In the genomic region with DNA sequence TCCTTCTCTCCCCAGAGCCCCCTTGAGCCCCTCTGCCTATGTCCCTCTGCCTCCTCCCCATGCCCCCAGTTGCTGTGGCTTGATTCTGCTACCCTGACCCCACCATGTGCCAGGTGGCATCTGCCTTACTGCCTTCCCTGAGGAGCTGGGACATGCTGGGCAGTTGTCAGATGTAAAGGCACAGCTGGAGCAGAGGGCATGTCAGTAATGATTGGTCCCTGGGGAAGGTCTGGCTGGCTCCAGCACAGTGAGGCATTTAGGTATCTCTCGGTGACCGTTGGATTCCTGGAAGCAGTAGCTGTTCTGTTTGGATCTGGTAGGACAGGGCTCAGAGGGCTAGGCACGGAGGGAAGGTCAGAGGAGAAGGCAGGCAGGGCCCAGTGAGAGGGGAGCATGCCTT, we compare ENCODE assay signal across 15 cellular contexts. TPM values are rescaled to one million over a fixed set of nuclear protein-coding genes. Genes with fewer than 3 reads are reported as not detected.
DNase-seq lines count a peak whose midpoint lies in the region; ATAC-seq and TF ChIP-seq lines count a peak whose summit lies in the region.
"Had no signal": no experiment of that assay in that cellular context is flagged by ENCODE, and none has a peak within 500 bp of the region (broad histone marks: within the 10 kb centered on the region; RNA-seq: fewer than 3 reads in every experiment).

No MANE protein-coding gene starts in this region.

- H3K9ac ChIP-seq in H9 (ENCODE audit: extremely low read depth, insufficient read length, low read length): no peak overlapping the region

- H2BK12ac ChIP-seq in H9 (ENCODE audit: insufficient read length, low read depth, low read length): no peak overlapping the region

- H2BK20ac ChIP-seq in H9 (ENCODE audit: low read depth, low read length, poor library complexity, severe bottlenecking): no peak overlapping the region

- intact Hi-C loops in upper lobe of right lung (cut with DNase I): no loop called here

- ATAC-seq in upper lobe of right lung (no peak), GM19035 (IDR thresholded peaks at IDR 0.05; ENCODE audit: unreplicated experiment) (no peak)
- ATAC-seq: CD8-positive, alpha-beta T cell had no signal

- H3K9me3 ChIP-seq in BE2C (no peaks in the 10 kb centered on the region), H9 (ENCODE audit: control insufficient read depth, low read depth, low read length) (no peaks in the 10 kb centered on the region), upper lobe of right lung (no peaks in the 10 kb centered on the region)
- H3K9me3 ChIP-seq: Caco-2 had no signal

- H3K79me2 ChIP-seq in H9 (ENCODE audit: insufficient read depth, low read length): no peaks in the 10 kb centered on the region; the same call in 1 of the 2 replicates

- H3K4me2 ChIP-seq in H9 (ENCODE audit: insufficient read depth, insufficient read length, low read length): no peak overlapping the region

- no peak overlapping the region for H3K23ac ChIP-seq in H9 (ENCODE audit: insufficient read length, low read depth, low read length)

- H4K20me1 ChIP-seq in H9 (ENCODE audit: control insufficient read depth, insufficient read depth, insufficient read length): peaks cover 3% of the 10 kb centered on the region

- H3K9me3 Mint-ChIP-seq in H9 (no peaks in the 10 kb centered on the region), nephron progenitor cell (no peaks in the 10 kb centered on the region)
- H3K9me3 Mint-ChIP-seq: CD8-positive, alpha-beta T cell had no signal

- H4K5ac ChIP-seq in H9 (ENCODE audit: insufficient read length, low read depth, low read length): no peak overlapping the region

- no peak overlapping the region for H3K4ac ChIP-seq in H9 (ENCODE audit: low read depth, low read length)

- H4K8ac ChIP-seq in H9 (replicated peaks; ENCODE audit: insufficient read length, low read depth, low read length): no peak overlapping the region

- H3K27me3 ChIP-seq in BE2C: no peaks in the 10 kb centered on the region
- H3K27me3 ChIP-seq in H9 (ENCODE audit: insufficient read depth, low read length): no peaks in the 10 kb centered on the region
- no peaks in the 10 kb centered on the region for H3K27me3 ChIP-seq in upper lobe of right lung

- H3K4me1 Mint-ChIP-seq in H9 (peaks cover 0 to 3% of the 10 kb centered on the region in 2 experiments; a peak in 1 of 4 replicates), nephron progenitor cell (peaks cover 26% of the 10 kb centered on the region)

- no peak overlapping the region for H2BK5ac ChIP-seq in H9 (ENCODE audit: insufficient read length, low read length)

- peak; percentile 70 for DNase-seq in BE2C
- DNase-seq in H9: no peak
- DNase-seq in nephron progenitor cell: no peak
- no peak for DNase-seq in NCI-H1694 (lab: John Stamatoyannopoulos, UW)
- no peak for DNase-seq in kidney tubule cell (ENCODE audit: low spot score)
- DNase-seq in upper lobe of right lung: no peak
- DNase-seq: ACHN; Caco-2; CD8-positive, alpha-beta T cell; GOT3; HCEC 1CT had no signal

- H3K23me2 ChIP-seq in H9 (ENCODE audit: insufficient read length, low read depth, low read length, poor library complexity, severe bottlenecking): no peaks in the 10 kb centered on the region

- peaks cover 25 to 36% (median 31%) of the 10 kb centered on the region in 3 experiments for H3K36me3 Mint-ChIP-seq in H9 (ENCODE audit: insufficient read depth in 1 of 3, low read depth in 3 of 3)
- H3K36me3 Mint-ChIP-seq in nephron progenitor cell (ENCODE audit: low read depth): no peaks in the 10 kb centered on the region
- H3K36me3 Mint-ChIP-seq: CD14-positive monocyte had no signal

- H3K27me3 Mint-ChIP-seq in H9 (ENCODE audit: low read depth) (no peaks in the 10 kb centered on the region), nephron progenitor cell (ENCODE audit: low read depth, poor library complexity) (peaks cover 4% of the 10 kb centered on the region)

- H3K18ac ChIP-seq in H9 (ENCODE audit: insufficient read length, low read depth, low read length): no peak overlapping the region

- peak overlapping the region in 2 of 3 experiments; percentile 19 to 69; a peak in 3 of 7 replicates for H3K27ac Mint-ChIP-seq in H9
- H3K27ac Mint-ChIP-seq in nephron progenitor cell: peak overlapping the region; percentile 80
- H3K27ac Mint-ChIP-seq: CD14-positive monocyte; CD8-positive, alpha-beta T cell had no signal

- no peak overlapping the region for H3K4me3 ChIP-seq in BE2C (ENCODE audit: low read depth, low read length)
- no peak overlapping the region for H3K4me3 ChIP-seq in upper lobe of right lung

- H3K14ac ChIP-seq in H9 (ENCODE audit: insufficient read depth, low read length): no peak overlapping the region

- no peaks in the 10 kb centered on the region for H3K79me1 ChIP-seq in H9 (ENCODE audit: insufficient read depth, low read depth, low read length, poor library complexity, severe bottlenecking)

- WGBS in H9 (ENCODE audit: extremely low coverage, insufficient read length, low lambda C conversion rate): no CpG with 5 or more reads among the region's 3 CpGs

- H2AK5ac ChIP-seq in H9 (ENCODE audit: insufficient read length, low read length): no peak overlapping the region

- no peak overlapping the region for H2AFZ ChIP-seq in H9 (ENCODE audit: low read length)

- H3T11ph ChIP-seq in H9 (ENCODE audit: low read length): no peak overlapping the region

- H3K4me3 Mint-ChIP-seq in H9 (no peak overlapping the region), nephron progenitor cell (no peak overlapping the region)
- H3K4me3 Mint-ChIP-seq: CD14-positive monocyte; CD8-positive, alpha-beta T cell had no signal

- no peak overlapping the region for H4K91ac ChIP-seq in H9 (ENCODE audit: insufficient read length, low read depth, low read length)

- H3K36me3 ChIP-seq in BE2C (peaks cover 56% of the 10 kb centered on the region), upper lobe of right lung (no peaks in the 10 kb centered on the region)

- TF ChIP-seq CTCF in BE2C (IDR thresholded peaks at IDR 0.05; ENCODE audit: low read depth, low read length) (no peak), H9 (conservative IDR thresholded peaks at IDR 0.05) (no peak), VCaP (conservative IDR thresholded peaks at IDR 0.05) (no peak), nephron progenitor cell (IDR thresholded peaks at IDR 0.05) (no peak), upper lobe of right lung (IDR thresholded peaks at IDR 0.05) (no peak)

- H2BK15ac ChIP-seq in H9 (ENCODE audit: low read depth, low read length): no peak overlapping the region

- H3K56ac ChIP-seq in H9 (ENCODE audit: insufficient read length, low read depth, low read length): no peak overlapping the region

- H2BK120ac ChIP-seq in H9 (ENCODE audit: low read depth, low read length, poor library complexity, severe bottlenecking): no peak overlapping the region

- H3K4me1 ChIP-seq in BE2C (peaks cover 8% of the 10 kb centered on the region), H9 (ENCODE audit: insufficient read depth, low read length) (no peaks in the 10 kb centered on the region), upper lobe of right lung (peaks cover 11% of the 10 kb centered on the region)

- H3K27ac ChIP-seq in H9 (ENCODE audit: insufficient read length, low read depth, low read length) (no peak overlapping the region), VCaP (peak overlapping the region; percentile 96), upper lobe of right lung (no peak overlapping the region)
- H3K27ac ChIP-seq: HL-60 had no signal

RNA-seq across cellular contexts. Expression of gene PPCDC, which starts 3.5 kb away (rescaled TPM):
- polyA plus RNA-seq in BE2C (2012; ENCODE audit: insufficient read depth, insufficient read length, low read depth): 37.0 TPM
- total RNA-seq in H9 (2021): 17.6 and 22.7 TPM in 2 replicates
- 13.1 TPM for total RNA-seq in upper lobe of right lung

RNA-seq across cellular contexts. Expression of gene SCAMP5, which starts 24.6 kb away (rescaled TPM):
- polyA plus RNA-seq in BE2C (2012; ENCODE audit: insufficient read depth, insufficient read length, low read depth): 261 TPM
- 45.8 and 47.8 TPM in 2 replicates for total RNA-seq in H9 (2021)
- 2.6 TPM for total RNA-seq in upper lobe of right lung

Comparison
In these comparisons a context has a peak if more than half of its experiments do, and no peak if none do; other contexts are left out.
1. RNA of gene SCAMP5, which starts 24.6 kb away (total RNA-seq): 45.8 to 47.8 TPM in H9; 2.6 TPM in upper lobe of right lung (single experiment); every median in the first group is over 10 times any median in the second.